Comparison of ENCODE assay signal across 8 cellular contexts in the genomic region with DNA sequence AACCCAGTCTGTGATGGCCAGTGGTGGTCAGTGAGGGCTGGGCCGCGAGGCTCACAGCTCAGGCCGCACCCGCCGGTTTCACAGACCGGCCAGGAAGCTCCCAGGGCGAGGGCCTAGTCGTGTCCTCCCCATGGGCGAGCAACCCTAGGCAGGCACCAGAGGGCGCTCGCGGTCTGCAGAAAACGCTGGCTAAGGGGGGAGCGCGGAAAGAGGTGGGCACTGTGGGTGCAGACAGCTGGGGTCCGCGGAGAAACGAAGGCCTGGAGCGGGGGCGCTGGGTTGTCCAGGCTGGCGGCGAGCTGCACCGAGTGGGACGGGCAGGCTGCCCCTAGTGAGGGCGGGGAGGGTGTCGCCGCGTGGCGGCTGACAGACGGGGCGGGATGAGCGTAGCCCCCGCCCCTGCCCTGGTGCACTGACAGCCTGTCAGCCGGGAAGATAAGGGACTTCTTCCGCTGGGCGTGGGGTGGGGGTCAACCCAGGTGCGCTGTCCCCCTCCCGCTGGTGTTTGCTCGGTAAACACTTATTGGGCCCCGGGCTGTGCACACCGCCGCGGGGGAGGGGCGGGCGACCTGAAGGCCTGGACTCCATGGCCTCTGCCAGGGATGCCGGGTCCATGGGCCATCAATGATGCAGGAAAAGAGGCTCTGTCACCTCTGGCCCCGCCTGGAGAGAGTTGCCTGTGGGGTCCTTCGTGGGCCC. TPM values are rescaled to one million over a fixed set of nuclear protein-coding genes. Genes with fewer than 3 reads are reported as not detected.
DNase-seq lines count a peak whose midpoint lies in the region; ATAC-seq and TF ChIP-seq lines count a peak whose summit lies in the region.

No MANE protein-coding gene starts in this region.

- H3K4me1 Mint-ChIP-seq in CD8-positive, alpha-beta T cell (ENCODE audit: low read depth): peaks cover 2% of the 10 kb centered on the region
- H3K4me1 Mint-ChIP-seq in activated CD8-positive, alpha-beta memory T cell treated with anti-CD3 and anti-CD28 coated beads, Interleukin-2, amount 10 ng/mL, durations not matched to agents 7 days and 5 days: peaks cover 3% of the 10 kb centered on the region
- H3K4me1 Mint-ChIP-seq in mesothelial cell of epicardium: peaks cover 2% of the 10 kb centered on the region

- ATAC-seq in CD8-positive, alpha-beta T cell: peak; percentile 91
- ATAC-seq in HG03175 (IDR thresholded peaks at IDR 0.05; ENCODE audit: unreplicated experiment): peak; percentile 42
- peak; percentile 93 for ATAC-seq in activated CD8-positive, alpha-beta memory T cell treated with anti-CD3 and anti-CD28 coated beads, Interleukin-2, amount 10 ng/mL, durations not matched to agents 7 days and 5 days
- ATAC-seq in GM21619 (IDR thresholded peaks at IDR 0.05; ENCODE audit: unreplicated experiment): no peak

- DNase-seq in CD8-positive, alpha-beta T cell: peak; percentile 78 to 95 (median 88)
- DNase-seq in NOMO-1 treated with DMSO at 0.1 percent for 48 hours (lab: John Stamatoyannopoulos, UW; ENCODE audit: unreplicated experiment): peak; percentile 70
- DNase-seq in activated CD8-positive, alpha-beta memory T cell treated with anti-CD3 and anti-CD28 coated beads, Interleukin-2, amount 10 ng/mL, durations not matched to agents 7 days and 5 days: peak; percentile 87
- DNase-seq in mesothelial cell of epicardium (ENCODE audit: low spot score in 2 of 2, unreplicated experiment in 2 of 2): peak; percentile 85 to 97
- DNase-seq in stimulated activated CD8-positive, alpha-beta memory T cell treated with anti-CD3 and anti-CD28 coated beads, Interleukin-15, amount 100 ng/mL, for 1 hour (ENCODE audit: low read depth): peak; percentile 84

- peak overlapping the region; percentile 82 for H3K4me3 Mint-ChIP-seq in CD8-positive, alpha-beta T cell
- H3K4me3 Mint-ChIP-seq in activated CD8-positive, alpha-beta memory T cell treated with anti-CD3 and anti-CD28 coated beads, Interleukin-2, amount 10 ng/mL, durations not matched to agents 7 days and 5 days: peak overlapping the region; percentile 44
- peak overlapping the region; percentile 64 for H3K4me3 Mint-ChIP-seq in mesothelial cell of epicardium

- H3K27ac Mint-ChIP-seq in CD8-positive, alpha-beta T cell: no peak overlapping the region
- no peak overlapping the region for H3K27ac Mint-ChIP-seq in activated CD8-positive, alpha-beta memory T cell treated with anti-CD3 and anti-CD28 coated beads, Interleukin-2, amount 10 ng/mL, durations not matched to agents 7 days and 5 days
- H3K27ac Mint-ChIP-seq in mesothelial cell of epicardium: no peak overlapping the region

- POLR2A ChIA-PET in CD8-positive, alpha-beta T cell (lab: Charles Lee): interaction anchor here (0.8 to 1.1 kb wide), 2 partner anchors 180 to 210 kb away, joined by 3 to 13 read pairs; a partner anchor contains a TSS

- H3K27me3 Mint-ChIP-seq in CD8-positive, alpha-beta T cell (ENCODE audit: low read depth): no peaks in the 10 kb centered on the region
- H3K27me3 Mint-ChIP-seq in activated CD8-positive, alpha-beta memory T cell treated with anti-CD3 and anti-CD28 coated beads, Interleukin-2, amount 10 ng/mL, durations not matched to agents 7 days and 5 days: peaks cover 3% of the 10 kb centered on the region
- peaks cover 64% of the 10 kb centered on the region for H3K27me3 Mint-ChIP-seq in mesothelial cell of epicardium (ENCODE audit: low read depth)

- H3K9ac ChIP-seq in endocrine pancreas (ENCODE audit: control insufficient read depth, insufficient read depth, low read length): peak overlapping the region; percentile 77

- no peaks in the 10 kb centered on the region for H3K27me3 ChIP-seq in CD8-positive, alpha-beta T cell (ENCODE audit: insufficient read depth, low read length)
- H3K27me3 ChIP-seq in endocrine pancreas (ENCODE audit: control insufficient read depth, insufficient read depth, low read length): no peaks in the 10 kb centered on the region

- H3K4me1 ChIP-seq in CD8-positive, alpha-beta T cell (ENCODE audit: insufficient read depth, low read length): peaks cover 10% of the 10 kb centered on the region
- H3K4me1 ChIP-seq in endocrine pancreas (ENCODE audit: control insufficient read depth, insufficient read depth, low read length): no peaks in the 10 kb centered on the region

- no peaks in the 10 kb centered on the region for H3K36me3 ChIP-seq in CD8-positive, alpha-beta T cell (ENCODE audit: insufficient read depth, low read length)
- H3K36me3 ChIP-seq in endocrine pancreas (ENCODE audit: control insufficient read depth, insufficient read depth, low read length): no peaks in the 10 kb centered on the region

- H3K9me3 ChIP-seq in CD8-positive, alpha-beta T cell (ENCODE audit: low read length): no peaks in the 10 kb centered on the region
- no peaks in the 10 kb centered on the region for H3K9me3 ChIP-seq in endocrine pancreas (ENCODE audit: control insufficient read depth, low read length)

- H3K9me3 Mint-ChIP-seq in CD8-positive, alpha-beta T cell: no peaks in the 10 kb centered on the region
- H3K9me3 Mint-ChIP-seq in activated CD8-positive, alpha-beta memory T cell treated with anti-CD3 and anti-CD28 coated beads, Interleukin-2, amount 10 ng/mL, durations not matched to agents 7 days and 5 days (ENCODE audit: low read depth): no peaks in the 10 kb centered on the region
- H3K9me3 Mint-ChIP-seq in mesothelial cell of epicardium: no peaks in the 10 kb centered on the region

- TF ChIP-seq CTCF in CD8-positive, alpha-beta T cell (IDR thresholded peaks at IDR 0.05): peak; percentile 82
- TF ChIP-seq CTCF in mesothelial cell of epicardium (IDR thresholded peaks at IDR 0.05; ENCODE audit: unreplicated experiment): peak; percentile 93

- intact Hi-C loops in CD8-positive, alpha-beta T cell (cut with DNase I, micrococcal nuclease): loop anchor here (1.0 to 5.0 kb wide), 6 partner anchors 25 to 282 kb away; no protein-coding TSS in a partner anchor

- peak overlapping the region; percentile 66 for H3K4me3 ChIP-seq in CD8-positive, alpha-beta T cell (ENCODE audit: low read depth, low read length)
- no peak overlapping the region for H3K4me3 ChIP-seq in endocrine pancreas (ENCODE audit: control insufficient read depth, insufficient read depth, low read length)

- CTCF ChIA-PET in CD8-positive, alpha-beta T cell (lab: Charles Lee): interaction anchor here (0.6 to 6.4 kb wide), 54 partner anchors 10 to 654 kb away, joined by 3 to 224 read pairs (median 4); a partner anchor contains a TSS
- CTCF ChIA-PET in activated CD8-positive, alpha-beta memory T cell treated with anti-CD3 and anti-CD28 coated beads, Interleukin-2, amount 10 ng/mL, durations not matched to agents 7 days and 5 days (lab: Charles Lee): interaction anchor here (0.5 to 2.8 kb wide), 60 partner anchors 11 to 494 kb away, joined by 3 to 106 read pairs (median 4); a partner anchor contains a TSS

- no peak overlapping the region for H3K27ac ChIP-seq in CD8-positive, alpha-beta T cell (ENCODE audit: low read depth, low read length)

- no peaks in the 10 kb centered on the region for H3K36me3 Mint-ChIP-seq in CD8-positive, alpha-beta T cell
- H3K36me3 Mint-ChIP-seq in activated CD8-positive, alpha-beta memory T cell treated with anti-CD3 and anti-CD28 coated beads, Interleukin-2, amount 10 ng/mL, durations not matched to agents 7 days and 5 days: no peaks in the 10 kb centered on the region
- H3K36me3 Mint-ChIP-seq in mesothelial cell of epicardium: no peaks in the 10 kb centered on the region

RNA-seq across cellular contexts. Expression of a gene that starts 7.5 kb away (rescaled TPM):
- total RNA-seq in CD8-positive, alpha-beta T cell: under 1 TPM in 1 of 2 experiments, not detected in 1; 0.39 TPM
- total RNA-seq in activated CD8-positive, alpha-beta memory T cell treated with anti-CD3 and anti-CD28 coated beads, Interleukin-2, amount 10 ng/mL, durations not matched to agents 7 days and 5 days: not detected
- 1.4 to 5.7 TPM (median 4.4 TPM) in 3 replicates for total RNA-seq in mesothelial cell of epicardium

RNA-seq across cellular contexts. Expression of a gene that starts 16.5 kb away (rescaled TPM):
- 1 to 10 TPM in 1 of 2 experiments, under 1 TPM in 1; 0.75 to 1.4 TPM for total RNA-seq in CD8-positive, alpha-beta T cell
- under 1 TPM in 1 of 2 experiments, not detected in 1; 0.30 TPM for total RNA-seq in activated CD8-positive, alpha-beta memory T cell treated with anti-CD3 and anti-CD28 coated beads, Interleukin-2, amount 10 ng/mL, durations not matched to agents 7 days and 5 days
- 32.2 to 42.1 TPM (median 36.2 TPM) in 3 replicates for total RNA-seq in mesothelial cell of epicardium

RNA-seq across cellular contexts. Expression of a gene that starts 29.8 kb away (rescaled TPM):
- not detected for total RNA-seq in CD8-positive, alpha-beta T cell
- total RNA-seq in activated CD8-positive, alpha-beta memory T cell treated with anti-CD3 and anti-CD28 coated beads, Interleukin-2, amount 10 ng/mL, durations not matched to agents 7 days and 5 days: 1 to 10 TPM in 1 of 2 experiments, under 1 TPM in 1; 0.91 to 1.1 TPM
- 0.34 to 0.45 TPM in 2 of 3 replicates, not detected in the other for total RNA-seq in mesothelial cell of epicardium

Comparison
In these comparisons a context has a peak if more than half of its experiments do, and no peak if none do; other contexts are left out.
1. RNA of a gene that starts 16.5 kb away (total RNA-seq): 32.2 to 42.1 TPM in mesothelial cell of epicardium; 0.75 to 1.4 TPM in CD8-positive, alpha-beta T cell and 0.30 TPM in activated CD8-positive, alpha-beta memory T cell treated with anti-CD3 and anti-CD28 coated beads, Interleukin-2, amount 10 ng/mL, durations not matched to agents 7 days and 5 days; every median in the first group is over 10 times any median in the second.
2. Peak in every context shown above with its lines, with median percentiles within 50 percentile points of each other: DNase-seq and H3K4me3 Mint-ChIP-seq.